Comparison of ENCODE assay signal across 1 cellular context in the genomic region with DNA sequence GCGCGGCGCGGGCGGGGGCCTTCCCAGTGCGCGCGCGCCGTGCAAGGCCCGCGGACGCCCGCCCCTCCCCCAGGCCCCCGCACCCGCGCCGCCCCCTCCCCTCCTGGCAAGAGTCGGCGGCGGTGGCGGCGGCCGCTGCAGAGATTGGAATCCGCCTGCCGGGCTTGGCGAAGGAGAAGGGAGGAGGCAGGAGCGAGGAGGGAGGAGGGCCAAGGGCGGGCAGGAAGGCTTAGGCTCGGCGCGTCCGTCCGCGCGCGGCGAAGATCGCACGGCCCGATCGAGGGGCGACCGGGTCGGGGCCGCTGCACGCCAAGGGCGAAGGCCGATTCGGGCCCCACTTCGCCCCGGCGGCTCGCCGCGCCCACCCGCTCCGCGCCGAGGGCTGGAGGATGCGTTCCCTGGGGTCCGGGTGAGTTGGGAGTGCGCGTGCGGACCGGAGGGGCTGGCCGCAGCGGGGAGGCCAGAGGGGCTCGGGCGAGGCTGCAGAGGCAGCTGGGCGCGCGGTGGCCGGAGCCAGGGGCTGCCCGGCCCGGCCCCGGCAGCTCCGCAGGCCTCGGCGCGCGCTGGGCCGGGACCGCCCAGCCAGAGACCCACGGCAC.
TF ChIP-seq lines count a peak whose summit lies in the region.

A gene (plus strand): TSS at position 109 of the 599 bp plus-strand sequence. CDS start 119,400 bp downstream, outside the sequence.

TF ChIP-seq in HepG2, 621 proteins besides CTCF, POLR2A, EP300 and RAD21 (continued from another document):
- TF ChIP-seq, protein P1, sequence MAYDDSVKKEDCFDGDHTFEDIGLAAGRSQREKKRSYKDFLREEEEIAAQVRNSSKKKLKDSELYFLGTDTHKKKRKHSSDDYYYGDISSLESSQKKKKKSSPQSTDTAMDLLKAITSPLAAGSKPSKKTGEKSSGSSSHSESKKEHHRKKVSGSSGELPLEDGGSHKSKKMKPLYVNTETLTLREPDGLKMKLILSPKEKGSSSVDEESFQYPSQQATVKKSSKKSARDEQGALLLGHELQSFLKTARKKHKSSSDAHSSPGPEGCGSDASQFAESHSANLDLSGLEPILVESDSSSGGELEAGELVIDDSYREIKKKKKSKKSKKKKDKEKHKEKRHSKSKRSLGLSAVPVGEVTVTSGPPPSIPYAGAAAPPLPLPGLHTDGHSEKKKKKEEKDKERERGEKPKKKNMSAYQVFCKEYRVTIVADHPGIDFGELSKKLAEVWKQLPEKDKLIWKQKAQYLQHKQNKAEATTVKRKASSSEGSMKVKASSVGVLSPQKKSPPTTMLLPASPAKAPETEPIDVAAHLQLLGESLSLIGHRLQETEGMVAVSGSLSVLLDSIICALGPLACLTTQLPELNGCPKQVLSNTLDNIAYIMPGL (CRISPR knock-in tag; IDR thresholded peaks at IDR 0.05; ENCODE audit: borderline replicate concordance in 1 of 2, low read depth in 1 of 2): peak in 1 of 2 experiments; percentile 56; a peak in 1 of 4 replicates
- TF ChIP-seq, protein P2, sequence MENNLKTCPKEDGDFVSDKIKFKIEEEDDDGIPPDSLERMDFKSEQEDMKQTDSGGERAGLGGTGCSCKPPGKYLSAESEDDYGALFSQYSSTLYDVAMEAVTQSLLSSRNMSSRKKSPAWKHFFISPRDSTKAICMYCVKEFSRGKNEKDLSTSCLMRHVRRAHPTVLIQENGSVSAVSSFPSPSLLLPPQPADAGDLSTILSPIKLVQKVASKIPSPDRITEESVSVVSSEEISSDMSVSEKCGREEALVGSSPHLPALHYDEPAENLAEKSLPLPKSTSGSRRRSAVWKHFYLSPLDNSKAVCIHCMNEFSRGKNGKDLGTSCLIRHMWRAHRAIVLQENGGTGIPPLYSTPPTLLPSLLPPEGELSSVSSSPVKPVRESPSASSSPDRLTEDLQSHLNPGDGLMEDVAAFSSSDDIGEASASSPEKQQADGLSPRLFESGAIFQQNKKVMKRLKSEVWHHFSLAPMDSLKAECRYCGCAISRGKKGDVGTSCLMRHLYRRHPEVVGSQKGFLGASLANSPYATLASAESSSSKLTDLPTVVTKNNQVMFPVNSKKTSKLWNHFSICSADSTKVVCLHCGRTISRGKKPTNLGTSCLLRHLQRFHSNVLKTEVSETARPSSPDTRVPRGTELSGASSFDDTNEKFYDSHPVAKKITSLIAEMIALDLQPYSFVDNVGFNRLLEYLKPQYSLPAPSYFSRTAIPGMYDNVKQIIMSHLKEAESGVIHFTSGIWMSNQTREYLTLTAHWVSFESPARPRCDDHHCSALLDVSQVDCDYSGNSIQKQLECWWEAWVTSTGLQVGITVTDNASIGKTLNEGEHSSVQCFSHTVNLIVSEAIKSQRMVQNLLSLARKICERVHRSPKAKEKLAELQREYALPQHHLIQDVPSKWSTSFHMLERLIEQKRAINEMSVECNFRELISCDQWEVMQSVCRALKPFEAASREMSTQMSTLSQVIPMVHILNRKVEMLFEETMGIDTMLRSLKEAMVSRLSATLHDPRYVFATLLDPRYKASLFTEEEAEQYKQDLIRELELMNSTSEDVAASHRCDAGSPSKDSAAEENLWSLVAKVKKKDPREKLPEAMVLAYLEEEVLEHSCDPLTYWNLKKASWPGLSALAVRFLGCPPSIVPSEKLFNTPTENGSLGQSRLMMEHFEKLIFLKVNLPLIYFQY (CRISPR knock-in tag; IDR thresholded peaks at IDR 0.05; ENCODE audit: borderline replicate concordance): no peak
- TF ChIP-seq ZNF225 (CRISPR knock-in tag; IDR thresholded peaks at IDR 0.05): peak; percentile 44; the same call in 1 of the 2 replicates
- TF ChIP-seq FOXO1 (CRISPR knock-in tag; IDR thresholded peaks at IDR 0.05): peak; percentile 21; the same call in 1 of the 2 replicates
TF ChIP-seq in HepG2: peak in this region for 33.
